Comparison of ENCODE assay signal across 20 cellular contexts in the genomic region with DNA sequence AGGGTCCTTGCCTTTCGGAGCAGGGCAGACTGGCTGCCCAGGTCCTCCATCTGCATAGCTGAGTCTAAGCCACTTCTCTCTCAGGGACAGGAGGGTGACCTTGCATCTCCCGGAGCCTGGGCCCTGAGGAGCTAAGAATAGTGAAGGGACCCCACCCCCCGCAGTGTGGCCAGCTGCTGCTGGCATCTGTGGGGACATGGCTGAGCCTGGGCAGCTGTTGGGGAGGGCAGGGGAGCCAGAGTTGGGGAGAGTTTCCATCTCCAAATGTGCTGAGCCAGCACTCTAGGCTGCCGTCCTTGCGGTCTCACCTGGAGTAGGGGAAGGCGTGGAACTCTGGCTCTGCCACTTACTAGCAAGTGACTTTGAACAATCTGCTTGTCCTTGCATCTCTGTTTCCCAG. TPM values are rescaled to one million over a fixed set of nuclear protein-coding genes. Genes with fewer than 3 reads are reported as not detected.
DNase-seq lines count a peak whose midpoint lies in the region; ATAC-seq, FAIRE-seq and TF ChIP-seq lines count a peak whose summit lies in the region.
"Had no signal": no experiment of that assay in that cellular context is flagged by ENCODE, and none has a peak within 500 bp of the region (broad histone marks: within the 10 kb centered on the region; RNA-seq: fewer than 3 reads in every experiment).

No MANE protein-coding gene starts in this region.

- WGBS in K562 (ENCODE audit: insufficient coverage, low coverage, missing lambda C conversion rate): 0% methylated on average over 6 of the region's 6 CpGs
- no CpG with 5 or more reads among the region's 6 CpGs for WGBS in neuronal stem cell (ENCODE audit: extremely low coverage in 2 of 2, insufficient read length in 2 of 2, insufficient replicate concordance in 1 of 2), 2 donors
- 96% methylated on average over 6 of the region's 6 CpGs; no CpG with 5 or more reads in 1 of the 2 donors for WGBS in transverse colon (ENCODE audit: low coverage in 1 of 2), 2 donors

- H3K79me2 ChIP-seq in K562 (ENCODE audit: control insufficient read depth, insufficient read depth, low read length): no peaks in the 10 kb centered on the region

- H3K9me1 ChIP-seq in K562 (ENCODE audit: control insufficient read depth, insufficient read depth, low read length): no peaks in the 10 kb centered on the region

- H3K4ac ChIP-seq in neuronal stem cell (ENCODE audit: low read length): no peak overlapping the region

- H3K79me1 ChIP-seq in neuronal stem cell (ENCODE audit: low read depth, low read length): no peaks in the 10 kb centered on the region

- CTCF ChIA-PET in K562 (lab: Yijun Ruan, JAX; ENCODE audit: low intra/inter-chr PET ratio): no interaction called here

- H3K23ac ChIP-seq in neuronal stem cell (ENCODE audit: low read depth, low read length, poor library complexity): peak overlapping the region; percentile 21

- POLR2A ChIA-PET in K562 (lab: Yijun Ruan, JAX): no interaction called here

- H3K27ac ChIP-seq in K562 (ENCODE audit: extremely low read depth, low read depth, low read length): no peak overlapping the region
- H3K27ac ChIP-seq in neuronal stem cell (replicated peaks; ENCODE audit: low read length): no peak overlapping the region
- H3K27ac ChIP-seq in transverse colon: no peak overlapping the region
- H3K27ac ChIP-seq: GM23248 had no signal

- intact Hi-C loops in K562 (cut with micrococcal nuclease) (no loop called here), transverse colon (cut with DNase I; ENCODE audit: low total_unique reads) (no loop called here)

- peak overlapping the region; percentile 90 for H2AK5ac ChIP-seq in neuronal stem cell (ENCODE audit: low read depth, low read length)

- FAIRE-seq in K562 (lab: Jason Lieb, UNC): no peak
- FAIRE-seq: GM19239 had no signal

- H3K9ac ChIP-seq in K562 (ENCODE audit: insufficient read depth in 1 of 2, low read depth in 2 of 2, low read length in 2 of 2) (no peak overlapping the region), neuronal stem cell (ENCODE audit: low read depth, low read length, poor library complexity) (no peak overlapping the region)
- H3K9ac ChIP-seq: GM23248 had no signal

- H3K4me3 ChIP-seq in H7 (ENCODE audit: insufficient read depth, low read depth, low read length) (no peak overlapping the region), K562 (no peak overlapping the region), neuronal stem cell (ENCODE audit: low read length in 2 of 2) (no peak overlapping the region), transverse colon (no peak overlapping the region)
- H3K4me3 ChIP-seq: GM23248 had no signal

- H2BK120ac ChIP-seq in neuronal stem cell (ENCODE audit: low read depth, low read length): peak overlapping the region; percentile 88

- no TSS peak for BruUV-seq in K562 (replicated peaks; lab: Mats Ljungman, UMichigan)

- H4K91ac ChIP-seq in neuronal stem cell (ENCODE audit: low read depth, low read length, poor library complexity): peak overlapping the region; percentile 49

- H2AFZ ChIP-seq in K562 (ENCODE audit: low read depth, low read length) (no peak overlapping the region), neuronal stem cell (ENCODE audit: low read length) (no peak overlapping the region)
- H2AFZ ChIP-seq: GM23248 had no signal

- H4K8ac ChIP-seq in neuronal stem cell (ENCODE audit: low read depth, low read length): no peak overlapping the region

- H3K4me1 ChIP-seq in K562 (replicated peaks in 1 of 2; ENCODE audit: control insufficient read depth in 2 of 2, insufficient read depth in 2 of 2, low read length in 2 of 2): no peaks in the 10 kb centered on the region
- peaks cover 15 to 18% of the 10 kb centered on the region in 2 donors for H3K4me1 ChIP-seq in neuronal stem cell (ENCODE audit: control insufficient read depth in 2 of 2, insufficient read depth in 1 of 2, low read depth in 1 of 2, low read length in 2 of 2)
- peaks cover 0 to 6% (median 2%) of the 10 kb centered on the region in 4 donors for H3K4me1 ChIP-seq in transverse colon

- H3K9me3 ChIP-seq in K562 (replicated peaks; ENCODE audit: control insufficient read depth, insufficient read depth, low read depth, low read length) (no peaks in the 10 kb centered on the region), neuronal stem cell (replicated peaks in 1 of 2; ENCODE audit: control insufficient read depth in 2 of 2, insufficient read depth in 1 of 2, low read depth in 1 of 2, low read length in 2 of 2) (peaks cover 0 to 2% of the 10 kb centered on the region in 2 donors), transverse colon (no peaks in the 10 kb centered on the region)

- TF ChIP-seq EP300 in K562 (IDR thresholded peaks at IDR 0.05; ENCODE audit: low read length) (no peak), transverse colon (IDR thresholded peaks at IDR 0.05; ENCODE audit: low read depth) (no peak)

- peak overlapping the region; percentile 73 for H3K18ac ChIP-seq in neuronal stem cell (ENCODE audit: low read length)

- in situ Hi-C loops in K562 (cut with MboI) (no loop called here), transverse colon (cut with MboI; ENCODE audit: low pct_ligation_motif_present in 1 of 4, low pct_unique_long_range_greater_than_20kb in 1 of 4, low sequenced_read_pairs in 3 of 4) (no loop called here)

- H3K4me2 ChIP-seq in K562 (ENCODE audit: insufficient read depth, low read length) (no peak overlapping the region), neuronal stem cell (ENCODE audit: insufficient read depth, low read length, poor library complexity, severe bottlenecking) (no peak overlapping the region)

- H2BK15ac ChIP-seq in neuronal stem cell (ENCODE audit: low read length): peak overlapping the region; percentile 56

- no peak overlapping the region for H2BK5ac ChIP-seq in neuronal stem cell (ENCODE audit: low read length)

- no peak for TF ChIP-seq RAD21 in K562 (CRISPR knock-in tag; conservative IDR thresholded peaks at IDR 0.05 in 1 of 2, IDR thresholded peaks at IDR 0.05 in 1 of 2)

- H2BK12ac ChIP-seq in neuronal stem cell (ENCODE audit: low read length): no peak overlapping the region

- H3K27me3 ChIP-seq in H7 (ENCODE audit: control insufficient read depth, insufficient read depth, low read length) (no peaks in the 10 kb centered on the region), K562 (ENCODE audit: control insufficient read depth in 2 of 2, insufficient read depth in 2 of 2, low read length in 2 of 2) (no peaks in the 10 kb centered on the region; a peak in 1 of 5 replicates), neuronal stem cell (ENCODE audit: control insufficient read depth in 3 of 3, insufficient read depth in 3 of 3, low read depth in 1 of 3, low read length in 3 of 3) (peaks cover 0 to 31% (median 0%) of the 10 kb centered on the region in 3 experiments), transverse colon (peaks cover 3% of the 10 kb centered on the region)

- TF ChIP-seq POLR2A in K562 (conservative IDR thresholded peaks at IDR 0.05) (no peak), transverse colon (IDR thresholded peaks at IDR 0.05) (no peak)

- no peak for ATAC-seq in K562
- ATAC-seq: SK-N-SH treated with all-trans-retinoic acid at 6 μM for 48 hours had no signal

- no peaks in the 10 kb centered on the region for H4K20me1 ChIP-seq in K562 (replicated peaks; ENCODE audit: control insufficient read depth, insufficient read depth, low read length)

- DNase-seq in NCI-H1694 treated with DMSO at 0.1 percent for 48 hours (lab: John Stamatoyannopoulos, UW): peak; percentile 23
- no peak for DNase-seq in NCI-H1694 (lab: John Stamatoyannopoulos, UW)
- peak; percentile 42 for DNase-seq in H7
- DNase-seq in K562 (ENCODE audit: extremely low read depth in 1 of 4, low spot score in 3 of 4): no peak
- DNase-seq in neuronal stem cell (ENCODE audit: low spot score): no peak
- DNase-seq in transverse colon: no peak
- no peak for DNase-seq in NCI-H2107 treated with DMSO at 0.1 percent for 48 hours (lab: John Stamatoyannopoulos, UW; ENCODE audit: unreplicated experiment)
- DNase-seq in stimulated activated CD4-positive, alpha-beta T cell treated with anti-CD3 and anti-CD28 coated beads, Interleukin-12 subunit alpha, Interleukin-12 subunit beta, amount 100 ng/mL, for 4 hours: no peak
- DNase-seq: AML-193; Calu3; CD4-positive, alpha-beta T cell; GF-D8; GM23248; NCI-H1092; NCI-H1930; NCI-H2227 treated with DMSO at 0.1 percent for 48 hours; NCI-H526 treated with DMSO at 0.1 percent for 48 hours; SHP77 had no signal

- H3K36me3 ChIP-seq in H7 (replicated peaks; ENCODE audit: control insufficient read depth, insufficient read depth, low read length) (no peaks in the 10 kb centered on the region), K562 (ENCODE audit: control insufficient read depth, insufficient read depth, low read length) (no peaks in the 10 kb centered on the region), neuronal stem cell (replicated peaks in 1 of 2; ENCODE audit: control insufficient read depth in 2 of 2, insufficient read depth in 2 of 2, low read length in 2 of 2) (no peaks in the 10 kb centered on the region), transverse colon (no peaks in the 10 kb centered on the region)

- no peak overlapping the region for H3K14ac ChIP-seq in neuronal stem cell (ENCODE audit: low read length)

- TF ChIP-seq CTCF in K562 (IDR thresholded peaks at IDR 0.05 in 2 of 3, conservative IDR thresholded peaks at IDR 0.05 in 1 of 3; ENCODE audit: insufficient read depth in 2 of 3, low read depth in 1 of 3, low read length in 3 of 3) (no peak), transverse colon (IDR thresholded peaks at IDR 0.05) (no peak)

TF ChIP-seq in K562, 482 proteins besides CTCF, POLR2A, EP300 and RAD21 (continues in another document):
- TF ChIP-seq SMARCB1 (IDR thresholded peaks at IDR 0.05; ENCODE audit: insufficient read length, low read depth): no peak

RNA-seq across cellular contexts. Expression of gene SHISAL1, which starts 34.8 kb away (rescaled TPM):
- 1.3 and 2.9 TPM in 2 replicates for total RNA-seq in H7 (2014; rRNA removed; shearing (Covaris generic))
- not detected in 2 replicates for total RNA-seq in K562 (2011; cell fraction: chromatin; rRNA removed; ENCODE audit: low replicate concordance)
- not detected in 2 replicates for total RNA-seq in K562 (2011; cell fraction: nucleolus; rRNA removed)
- not detected in 2 replicates for total RNA-seq in K562 (2011; cell fraction: nucleoplasm; rRNA removed)
- total RNA-seq in K562 (2014; rRNA removed) (not detected in 2 replicates), K562 (2014; rRNA removed; fragmentation: Illumina TruSeq; extraction: Trizol) (not detected in 2 replicates), K562 (2015; rRNA removed; fragmentation: Illumina TruSeq; extraction: Trizol) (not detected in 2 replicates), K562 (2021) (not detected in 2 replicates), transverse colon (1 to 10 TPM; 1.9 to 4.6 (median 3.2) TPM)
- polyA plus RNA-seq in K562 (2011; rRNA removed) (not detected in 2 replicates), K562 (2014; fragmentation: Illumina TruSeq; extraction: Trizol) (not detected in 2 replicates), K562 (2014; fragmentation: Nextera tagmentation; extraction: Ambion mirVana) (not detected), K562 (2014; rRNA removed) (not detected in 2 replicates)
- not detected in 2 replicates for polyA plus RNA-seq in K562 (2011; cell fraction: cytosol; rRNA removed)
- polyA plus RNA-seq in K562 (2011; cell fraction: nucleus; rRNA removed): not detected in 2 replicates
- 0.03 TPM in 1 of 2 replicates, not detected in the other for polyA plus RNA-seq in K562 (2012)
- not detected in 2 replicates for polyA minus RNA-seq in K562 (2011; rRNA and poly(A)+ RNA removed)
- not detected in 2 replicates for polyA minus RNA-seq in K562 (2011; cell fraction: cytosol; rRNA and poly(A)+ RNA removed)
- under 0.01 TPM in 1 of 2 replicates, not detected in the other for polyA minus RNA-seq in K562 (2011; cell fraction: nucleus; rRNA and poly(A)+ RNA removed)
- 3.6 TPM for polyA plus RNA-seq in neuronal stem cell (2013, experiment 1 of 2)
- 3.6 TPM for polyA plus RNA-seq in neuronal stem cell (2013, experiment 2 of 2)
- total RNA-seq: Calu3; CD4-positive, alpha-beta T cell had no signal

Comparison
In these comparisons a context has a peak if more than half of its experiments do, and no peak if none do; other contexts are left out.
1. DNase-seq: peak in NCI-H1694 treated with DMSO at 0.1 percent for 48 hours (single experiment) and H7 (single experiment); none in NCI-H1694 (single experiment), K562 (0 of 4), neuronal stem cell (single experiment), transverse colon (single experiment), NCI-H2107 treated with DMSO at 0.1 percent for 48 hours (single experiment) and stimulated activated CD4-positive, alpha-beta T cell treated with anti-CD3 and anti-CD28 coated beads, Interleukin-12 subunit alpha, Interleukin-12 subunit beta, amount 100 ng/mL, for 4 hours (single experiment).